14 cellular contexts compared by ENCODE assay signal in the genomic region with DNA sequence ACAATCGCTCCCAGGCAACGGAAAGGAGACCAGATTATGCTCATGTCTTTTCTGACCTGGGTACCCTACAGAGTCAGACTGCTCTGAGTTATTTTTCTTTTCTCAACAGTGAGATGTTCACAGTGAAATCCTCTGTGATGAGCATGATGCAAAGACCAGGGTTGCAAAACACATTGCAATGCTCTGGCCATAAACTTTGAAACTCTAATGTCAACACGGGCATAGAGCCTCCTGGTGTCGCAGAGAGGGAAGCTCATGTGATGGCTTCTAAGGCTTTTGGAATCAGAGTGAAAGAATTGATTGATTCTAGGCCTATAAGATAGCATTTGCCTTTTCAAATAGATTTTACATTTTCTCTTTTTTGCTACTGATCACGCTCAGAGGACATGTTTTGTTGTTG.
DNase-seq lines count a peak whose midpoint lies in the region; ATAC-seq, FAIRE-seq and TF ChIP-seq lines count a peak whose summit lies in the region.
"Had no signal": no experiment of that assay in that cellular context is flagged by ENCODE, and none has a peak within 500 bp of the region (broad histone marks: within the 10 kb centered on the region; RNA-seq: fewer than 3 reads in every experiment).

No MANE protein-coding gene starts in this region.

- H3K27me3 ChIP-seq in GM06990 (replicated peaks; ENCODE audit: control insufficient read depth, insufficient read depth, low read length): no peaks in the 10 kb centered on the region
- H3K27me3 ChIP-seq: tibial artery had no signal

- FAIRE-seq in GM12891 (lab: Jason Lieb, UNC): no peak
- FAIRE-seq: endothelial cell of umbilical vein had no signal

- no peaks in the 10 kb centered on the region for H3K36me3 ChIP-seq in GM06990 (ENCODE audit: control insufficient read depth, insufficient read depth, low read length)
- H3K36me3 ChIP-seq: tibial artery had no signal

- H3K4me3 ChIP-seq in GM06990 (replicated peaks; ENCODE audit: low read depth, low read length) (no peak overlapping the region), NB4 (ENCODE audit: low read depth, low read length) (no peak overlapping the region), epithelial cell of proximal tubule (ENCODE audit: low read depth, low read length) (no peak overlapping the region)
- H3K4me3 ChIP-seq: tibial artery had no signal

- no peaks in the 10 kb centered on the region for H3K27me3 Mint-ChIP-seq in progenitor cell of endocrine pancreas
- H3K27me3 Mint-ChIP-seq: activated naive CD8-positive, alpha-beta T cell treated with anti-CD3 and anti-CD28 coated beads, Interleukin-2, amount 50 U/mL, for 24 hours had no signal

- peak; percentile 23 for TF ChIP-seq CTCF in GM06990 (IDR thresholded peaks at IDR 0.05; ENCODE audit: insufficient read depth, low read length, poor library complexity, severe bottlenecking)
- TF ChIP-seq CTCF in NB4 (IDR thresholded peaks at IDR 0.05; ENCODE audit: low read depth, low read length): no peak
- TF ChIP-seq CTCF in epithelial cell of proximal tubule (conservative IDR thresholded peaks at IDR 0.05; ENCODE audit: low read depth, low read length): peak; percentile 7
- TF ChIP-seq CTCF in progenitor cell of endocrine pancreas (IDR thresholded peaks at IDR 0.05; ENCODE audit: unreplicated experiment): peak; percentile 23

- H3K36me3 Mint-ChIP-seq in progenitor cell of endocrine pancreas (ENCODE audit: insufficient read depth): no peaks in the 10 kb centered on the region

- no peak overlapping the region for H3K27ac Mint-ChIP-seq in progenitor cell of endocrine pancreas
- H3K27ac Mint-ChIP-seq: activated naive CD8-positive, alpha-beta T cell treated with anti-CD3 and anti-CD28 coated beads, Interleukin-2, amount 50 U/mL, for 24 hours had no signal

- no peak for DNase-seq in GM06990 (ENCODE audit: extremely low read depth, insufficient read length)
- DNase-seq in NB4 (ENCODE audit: low read depth): peak; percentile 53
- no peak for DNase-seq in epithelial cell of proximal tubule (ENCODE audit: low read depth)
- DNase-seq in progenitor cell of endocrine pancreas (ENCODE audit: low spot score, unreplicated experiment): no peak
- DNase-seq in midbrain (lab: John Stamatoyannopoulos, UW): no peak
- DNase-seq in GM12891 (ENCODE audit: insufficient read length, low spot score): no peak
- no peak for DNase-seq in NCI-H2171 treated with DMSO at 0.1 percent for 48 hours (lab: John Stamatoyannopoulos, UW)
- DNase-seq: activated naive CD8-positive, alpha-beta T cell treated with anti-CD3 and anti-CD28 coated beads, Interleukin-2, amount 50 U/mL, for 24 hours; left cardiac atrium; NCI-H82; nucleus accumbens; tibial artery had no signal

- no peak for ATAC-seq in HG02610 (IDR thresholded peaks at IDR 0.05; ENCODE audit: unreplicated experiment)
- ATAC-seq: activated naive CD8-positive, alpha-beta T cell treated with anti-CD3 and anti-CD28 coated beads, Interleukin-2, amount 50 U/mL, for 24 hours had no signal

- TF ChIP-seq POLR2A in NB4 (IDR thresholded peaks at IDR 0.05; ENCODE audit: extremely low read depth, insufficient read length) (no peak), GM12891 (IDR thresholded peaks at IDR 0.05; ENCODE audit: low read depth, low read length) (no peak)

- H3K4me1 Mint-ChIP-seq in progenitor cell of endocrine pancreas (ENCODE audit: low read depth): no peaks in the 10 kb centered on the region
- H3K4me1 Mint-ChIP-seq: activated naive CD8-positive, alpha-beta T cell treated with anti-CD3 and anti-CD28 coated beads, Interleukin-2, amount 50 U/mL, for 24 hours had no signal

- H3K9me3 Mint-ChIP-seq in progenitor cell of endocrine pancreas (ENCODE audit: low read depth): no peaks in the 10 kb centered on the region
- H3K9me3 Mint-ChIP-seq: activated naive CD8-positive, alpha-beta T cell treated with anti-CD3 and anti-CD28 coated beads, Interleukin-2, amount 50 U/mL, for 24 hours had no signal

- no peak overlapping the region for H3K4me3 Mint-ChIP-seq in progenitor cell of endocrine pancreas (ENCODE audit: low read depth)
- H3K4me3 Mint-ChIP-seq: activated naive CD8-positive, alpha-beta T cell treated with anti-CD3 and anti-CD28 coated beads, Interleukin-2, amount 50 U/mL, for 24 hours had no signal

TF ChIP-seq in GM12891, 5 proteins besides CTCF, POLR2A, EP300 and RAD21:
- TF ChIP-seq SPI1 (IDR thresholded peaks at IDR 0.05; ENCODE audit: low read depth, low read length) (no peak), TAF1 (IDR thresholded peaks at IDR 0.05; ENCODE audit: low read depth, low read length) (no peak), PAX5 (IDR thresholded peaks at IDR 0.05; ENCODE audit: insufficient read depth, low read length, severe bottlenecking) (no peak), POLR2AphosphoS5 (IDR thresholded peaks at IDR 0.05; ENCODE audit: low read depth, low read length) (no peak), POU2F2 (IDR thresholded peaks at IDR 0.05; ENCODE audit: low read depth, low read length) (no peak)
